In the genomic region with DNA sequence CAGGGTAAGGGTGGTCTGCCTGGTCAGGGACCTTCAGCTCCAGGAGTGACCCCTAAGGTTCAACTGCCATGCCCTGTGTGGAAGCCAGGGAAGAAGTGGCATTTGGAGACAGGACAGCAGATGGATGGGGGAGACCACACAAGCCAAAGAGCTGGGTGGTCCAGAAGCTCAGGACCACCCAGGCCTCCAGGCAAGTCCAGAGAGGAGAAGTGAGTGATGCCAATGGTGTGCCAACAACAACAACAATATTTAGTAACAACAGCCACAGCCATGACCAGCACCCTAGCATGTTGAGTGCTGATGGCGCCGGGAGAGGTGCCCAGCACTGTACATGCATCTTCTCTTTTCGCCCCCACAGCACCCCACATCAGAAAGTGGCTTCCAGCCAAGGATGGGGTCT, we compare ENCODE assay signal across 23 cellular contexts.
DNase-seq lines count a peak whose midpoint lies in the region; ATAC-seq, FAIRE-seq and TF ChIP-seq lines count a peak whose summit lies in the region.
"Had no signal": no experiment of that assay in that cellular context is flagged by ENCODE, and none has a peak within 500 bp of the region (broad histone marks: within the 10 kb centered on the region; RNA-seq: fewer than 3 reads in every experiment).

No MANE protein-coding gene starts in this region.

- WGBS in GM12878 (ENCODE audit: insufficient coverage, insufficient replicate concordance, low lambda C conversion rate, missing lambda C conversion rate): 57% methylated on average over 3 of the region's 3 CpGs

- RAD21 ChIA-PET in GM12878 (lab: Charles Lee; ENCODE audit: unreplicated experiment): no interaction called here

- no peaks in the 10 kb centered on the region for H3K36me3 ChIP-seq in SJCRH30
- no peaks in the 10 kb centered on the region for H3K36me3 ChIP-seq in GM12878 (ENCODE audit: control insufficient read depth in 2 of 2, insufficient read depth in 2 of 2, low read length in 1 of 2)
- H3K36me3 ChIP-seq: BE2C, BLaER1 had no signal

- TF ChIP-seq CTCF in GM12878 (IDR thresholded peaks at IDR 0.05 in 2 of 3, conservative IDR thresholded peaks at IDR 0.05 in 1 of 3; ENCODE audit: control insufficient read depth in 2 of 3, extremely low read depth in 1 of 3, insufficient read depth in 1 of 3, low read depth in 3 of 3, low read length in 3 of 3): no peak

- no peak overlapping the region for H3K4me2 ChIP-seq in GM12878 (ENCODE audit: control insufficient read depth, insufficient read depth)
- H3K4me2 ChIP-seq: BLaER1 had no signal

- DNase-seq in HTR-8/SVneo (ENCODE audit: insufficient read length, low spot score) (no peak), SJCRH30 (peak; percentile 44 to 52), GM12878 (ENCODE audit: low read depth, low spot score) (no peak)
- DNase-seq: 8988T; ACHN; C1 segment of cervical spinal cord; CD4-positive, alpha-beta memory T cell; CD4-positive, CD25-positive, alpha-beta regulatory T cell; CD8-positive, alpha-beta memory T cell; COR-L47; DMS 273 treated with DMSO at 0.1 percent for 48 hours; DMS153; DMS53; DMS79; DND-41; EL; GDM1 had no signal

- SMC1A ChIA-PET in GM12878 (lab: Charles Lee; ENCODE audit: uncharacterized antibody, unreplicated experiment): interaction anchor here (3.3 kb wide), 1 partner anchor 12 kb away, joined by 15 read pairs; no protein-coding TSS in a partner anchor

- no peak overlapping the region for H3K9ac ChIP-seq in GM12878 (ENCODE audit: control insufficient read depth, insufficient read depth, low read length)
- H3K9ac ChIP-seq: BLaER1 had no signal

- peaks cover 40% of the 10 kb centered on the region for H3K4me1 ChIP-seq in SJCRH30
- H3K4me1 ChIP-seq in GM12878 (ENCODE audit: control insufficient read depth, insufficient read depth, low read length): no peaks in the 10 kb centered on the region
- H3K4me1 ChIP-seq: BLaER1 had no signal

- POLR2A ChIA-PET in GM12878 (lab: Charles Lee): no interaction called here

- BruUV-seq in GM12878 (replicated peaks; lab: Mats Ljungman, UMichigan): no TSS peak

- intact Hi-C loops in GM12878 (cut with micrococcal nuclease; ENCODE audit: unreplicated experiment): no loop called here

- H3K9me3 ChIP-seq in SJCRH30 (replicated peaks) (no peaks in the 10 kb centered on the region), GM12878 (replicated peaks; ENCODE audit: control insufficient read depth, insufficient read depth, low read length) (no peaks in the 10 kb centered on the region)
- H3K9me3 ChIP-seq: BE2C, BLaER1 had no signal

- no peak overlapping the region for H2AFZ ChIP-seq in GM12878 (ENCODE audit: control insufficient read depth, low read depth, low read length)

- H4K20me1 ChIP-seq in GM12878 (ENCODE audit: control insufficient read depth, insufficient read depth): no peaks in the 10 kb centered on the region
- H4K20me1 ChIP-seq: BLaER1 had no signal

- H3K4me3 ChIP-seq in SJCRH30 (no peak overlapping the region), GM12878 (no peak overlapping the region)
- H3K4me3 ChIP-seq: BLaER1 had no signal

- no peak for TF ChIP-seq EP300 in GM12878 (IDR thresholded peaks at IDR 0.05; ENCODE audit: borderline replicate concordance in 1 of 2, control insufficient read depth in 1 of 2, low read depth in 2 of 2, low read length in 2 of 2)

- H3K27me3 ChIP-seq in SJCRH30 (no peaks in the 10 kb centered on the region), GM12878 (replicated peaks in 1 of 2; ENCODE audit: control insufficient read depth in 2 of 2, insufficient read depth in 2 of 2, low read length in 1 of 2) (no peaks in the 10 kb centered on the region)
- H3K27me3 ChIP-seq: BE2C, BLaER1 had no signal

- in situ Hi-C loops in GM12878 (cut with MboI): no loop called here

- TF ChIP-seq RAD21 in GM12878 (IDR thresholded peaks at IDR 0.05; ENCODE audit: insufficient read depth, low read depth, low read length): no peak

- TF ChIP-seq POLR2A in GM12878 (IDR thresholded peaks at IDR 0.05; ENCODE audit: low read depth, low read length): no peak

- peak; percentile 78 for FAIRE-seq in HTR-8/SVneo (lab: Jason Lieb, UNC)
- FAIRE-seq in GM12878 (lab: Jason Lieb, UNC): no peak
- FAIRE-seq: A204.1, GM12891 had no signal

- H3K79me2 ChIP-seq in GM12878 (ENCODE audit: control insufficient read depth, insufficient read depth, low read length): no peaks in the 10 kb centered on the region

- H3K27ac ChIP-seq in SJCRH30: peak overlapping the region; percentile 43; the same call in 1 of the 2 replicates
- no peak overlapping the region for H3K27ac ChIP-seq in GM12878 (ENCODE audit: control insufficient read depth, insufficient read depth)
- H3K27ac ChIP-seq: BLaER1 had no signal

- CTCF ChIA-PET in GM12878 (lab: Yijun Ruan, JAX): interaction anchor here (1.1 to 3.7 kb wide), 3 partner anchors 13 to 439 kb away, joined by 3 to 18 read pairs (median 6); no protein-coding TSS in a partner anchor

- ATAC-seq in GM12878: no peak
- no peak for ATAC-seq in GM21528 (IDR thresholded peaks at IDR 0.05; ENCODE audit: low FRiP score, unreplicated experiment)
- no peak for ATAC-seq in GM18511 (IDR thresholded peaks at IDR 0.05; ENCODE audit: unreplicated experiment)

TF ChIP-seq in GM12878, 131 proteins besides CTCF, POLR2A, EP300 and RAD21:
- TF ChIP-seq SMARCA5 (IDR thresholded peaks at IDR 0.05) (peak; percentile 51; the same call in 1 of the 2 replicates), NFYA (IDR thresholded peaks at IDR 0.05; ENCODE audit: borderline replicate concordance, low read depth, low read length) (no peak)

Comparison
In these comparisons a context has a peak if more than half of its experiments do, and no peak if none do; other contexts are left out.
1. DNase-seq: peak in SJCRH30 (2 of 2); none in HTR-8/SVneo (single experiment) and GM12878 (single experiment).